In the genomic region with DNA sequence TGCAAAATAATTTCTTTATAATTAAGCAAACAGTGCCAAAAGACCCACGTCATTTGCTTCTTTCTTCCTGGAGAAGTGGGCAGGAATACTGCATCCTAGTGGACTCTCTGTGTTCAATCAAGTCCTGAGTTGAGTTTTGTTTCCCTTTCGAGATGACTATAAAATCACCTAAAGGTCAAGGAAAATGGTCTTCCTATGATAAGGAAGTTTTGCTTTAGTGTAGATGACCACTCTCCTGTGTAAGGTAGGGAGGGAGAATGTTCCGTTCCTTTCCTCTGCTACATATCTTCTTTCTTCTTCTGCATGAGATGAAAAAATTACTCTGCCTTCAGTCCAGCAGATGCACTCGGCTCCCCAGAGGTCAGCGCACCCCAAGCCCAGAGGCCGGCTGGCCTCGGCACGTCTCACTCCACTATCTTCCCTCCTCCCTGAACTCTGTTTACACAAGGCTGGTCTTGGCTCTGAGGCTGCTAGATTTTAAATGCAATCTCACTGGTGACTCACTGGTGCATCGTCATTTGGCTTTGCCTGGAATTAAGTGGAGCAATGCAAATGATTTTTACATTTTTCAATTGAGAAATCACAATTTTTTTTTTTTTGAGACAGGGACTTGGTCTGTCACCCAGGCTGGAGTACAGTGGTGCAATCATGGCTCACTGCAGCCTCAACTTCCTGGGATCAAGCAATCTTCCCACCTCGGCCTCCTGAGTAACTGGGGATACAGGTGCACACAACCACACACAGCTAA, we compare ENCODE assay signal across 8 cellular contexts. TPM values are rescaled to one million over a fixed set of nuclear protein-coding genes. Genes with fewer than 3 reads are reported as not detected.
DNase-seq lines count a peak whose midpoint lies in the region; ATAC-seq and TF ChIP-seq lines count a peak whose summit lies in the region.

No MANE protein-coding gene starts in this region.

- no peaks in the 10 kb centered on the region for H3K79me1 ChIP-seq in trophoblast cell (ENCODE audit: low read length)

- no peak overlapping the region for H4K12ac ChIP-seq in trophoblast cell (ENCODE audit: low read depth, low read length)

- CTCF ChIA-PET in RWPE1 (lab: Yijun Ruan, JAX), result interaction anchor here (0.7 to 1.0 kb wide), 2 partner anchors 38 to 220 kb away, joined by 3 to 8 read pairs; no protein-coding TSS in a partner anchor

- DNase-seq in DMS53 (lab: John Stamatoyannopoulos, UW), result peak; percentile 78
- peak; percentile 85 for DNase-seq in RWPE1 (ENCODE audit: low spot score)
- DNase-seq in fibroblast of villous mesenchyme (ENCODE audit: low read depth), result peak; percentile 98
- peak; percentile 3 to 26 for DNase-seq in trophoblast cell
- no peak for DNase-seq in NCI-H1694 treated with DMSO at 0.1 percent for 48 hours (lab: John Stamatoyannopoulos, UW)
- no peak for DNase-seq in OCI-M2 (lab: John Stamatoyannopoulos, UW; ENCODE audit: unreplicated experiment)
- no peak for DNase-seq in DMS79 (lab: John Stamatoyannopoulos, UW)

- no peak overlapping the region for H2BK12ac ChIP-seq in trophoblast cell (ENCODE audit: low read length)

- no peaks in the 10 kb centered on the region for H3K36me3 ChIP-seq in trophoblast cell (ENCODE audit: control insufficient read depth in 1 of 2, insufficient read depth in 2 of 2, low read length in 2 of 2)

- H2AK5ac ChIP-seq in trophoblast cell (ENCODE audit: low read length), result no peak overlapping the region

- no peak overlapping the region for H3K14ac ChIP-seq in trophoblast cell (ENCODE audit: low read length)

- H3K4me2 ChIP-seq in trophoblast cell (ENCODE audit: low read length), result no peak overlapping the region

- H3K23ac ChIP-seq in trophoblast cell (ENCODE audit: low read length), result no peak overlapping the region

- H2BK120ac ChIP-seq in trophoblast cell (ENCODE audit: insufficient read depth, low read length, poor library complexity), result no peak overlapping the region

- WGBS in trophoblast cell (ENCODE audit: extremely low coverage, insufficient coverage, insufficient read length), result no CpG with 5 or more reads among the region's 10 CpGs

- POLR2A ChIA-PET in RWPE1 (lab: Yijun Ruan, JAX; ENCODE audit: low non-redundant PET), result interaction anchor here (0.7 kb wide), 1 partner anchor 19 kb away, joined by 5 read pairs; no protein-coding TSS in a partner anchor

- H3K4me1 ChIP-seq in trophoblast cell (ENCODE audit: control insufficient read depth in 1 of 2, insufficient read depth in 2 of 2, low read length in 2 of 2), result peaks cover 3 to 4% of the 10 kb centered on the region in 2 experiments

- no peaks in the 10 kb centered on the region for H3K9me3 ChIP-seq in trophoblast cell (ENCODE audit: insufficient read depth, low read depth, low read length)

- H3K27ac ChIP-seq in RWPE1 (peak overlapping the region; percentile 91), trophoblast cell (ENCODE audit: low read depth, low read length) (no peak overlapping the region)

- no peak overlapping the region for H2AFZ ChIP-seq in trophoblast cell (ENCODE audit: insufficient read depth, low read length, poor library complexity)

- H3K27me3 ChIP-seq in trophoblast cell (ENCODE audit: insufficient read depth, low read length), result no peaks in the 10 kb centered on the region

- no peak overlapping the region for H4K8ac ChIP-seq in trophoblast cell (ENCODE audit: low read depth, low read length)

- no peak overlapping the region for H3K4ac ChIP-seq in trophoblast cell (ENCODE audit: low read depth, low read length)

- no peak overlapping the region for H4K91ac ChIP-seq in trophoblast cell (ENCODE audit: low read depth, low read length)

- TF ChIP-seq CTCF in RWPE1 (conservative IDR thresholded peaks at IDR 0.05; ENCODE audit: low read depth) (no peak), fibroblast of villous mesenchyme (IDR thresholded peaks at IDR 0.05; ENCODE audit: insufficient read depth, low read depth, low read length) (peak; percentile 35)

- H3K79me2 ChIP-seq in trophoblast cell (ENCODE audit: control insufficient read depth, insufficient read depth, low read length, poor library complexity), result no peaks in the 10 kb centered on the region

- H3K9ac ChIP-seq in trophoblast cell (ENCODE audit: low read length), result no peak overlapping the region

- H3K18ac ChIP-seq in trophoblast cell (ENCODE audit: low read length), result no peak overlapping the region

- peak overlapping the region; percentile 36 for H3K4me3 ChIP-seq in fibroblast of villous mesenchyme (ENCODE audit: low read depth, low read length)
- H3K4me3 ChIP-seq in trophoblast cell (ENCODE audit: low read depth, low read length), result no peak overlapping the region

- H2BK5ac ChIP-seq in trophoblast cell (ENCODE audit: low read depth, low read length, poor library complexity), result no peak overlapping the region

- no peak for ATAC-seq in GM18867 (IDR thresholded peaks at IDR 0.05; ENCODE audit: unreplicated experiment)

RNA-seq across cellular contexts. Expression of a gene that starts 18.6 kb away (rescaled TPM):
- total RNA-seq in fibroblast of villous mesenchyme, result 133 and 182 TPM in 2 replicates
- 201 and 203 TPM in 2 replicates for polyA plus RNA-seq in trophoblast cell (2013)

RNA-seq across cellular contexts. Expression of a gene that starts 43.8 kb away (rescaled TPM):
- total RNA-seq in fibroblast of villous mesenchyme, result 3.9 and 10.3 TPM in 2 replicates
- polyA plus RNA-seq in trophoblast cell (2013), result 13.7 and 13.9 TPM in 2 replicates

Comparison
In these comparisons a context has a peak if more than half of its experiments do, and no peak if none do; other contexts are left out.
1. DNase-seq: peak in DMS53 (single experiment), RWPE1 (single experiment), fibroblast of villous mesenchyme (single experiment) and trophoblast cell (2 of 2); none in NCI-H1694 treated with DMSO at 0.1 percent for 48 hours (single experiment), OCI-M2 (single experiment) and DMS79 (single experiment).